Comparison of ENCODE assay signal across 18 cellular contexts in the genomic region with DNA sequence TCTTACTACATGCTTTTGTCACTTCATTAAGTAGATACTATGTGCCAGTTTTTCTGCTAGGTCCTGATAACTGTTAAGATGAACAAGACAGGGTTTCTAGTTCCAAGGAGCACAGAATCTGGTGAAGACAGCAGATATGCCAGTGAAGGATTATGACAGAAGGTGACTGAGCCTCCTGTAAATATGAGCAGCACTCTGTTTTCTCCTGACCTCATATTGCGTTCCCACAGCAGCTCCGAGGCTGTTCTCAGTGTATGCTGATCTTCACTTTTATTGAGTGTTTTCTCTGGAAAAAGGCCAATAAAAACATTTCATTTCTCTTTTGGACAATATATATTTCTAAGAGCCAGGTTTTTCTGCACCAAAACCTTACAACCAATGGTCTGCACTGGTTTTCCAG. TPM values are rescaled to one million over a fixed set of nuclear protein-coding genes. Genes with fewer than 3 reads are reported as not detected.
DNase-seq lines count a peak whose midpoint lies in the region; TF ChIP-seq lines count a peak whose summit lies in the region.
"Had no signal": no experiment of that assay in that cellular context is flagged by ENCODE, and none has a peak within 500 bp of the region (broad histone marks: within the 10 kb centered on the region; RNA-seq: fewer than 3 reads in every experiment).

No MANE protein-coding gene starts in this region.

- H3K36me3 ChIP-seq in osteoblast (ENCODE audit: insufficient read depth, low read length) = no peaks in the 10 kb centered on the region

- H3K14ac ChIP-seq in H9 (ENCODE audit: insufficient read depth, low read length) = no peak overlapping the region

- H2BK5ac ChIP-seq in H9 (ENCODE audit: insufficient read length, low read length) = no peak overlapping the region

- H4K91ac ChIP-seq in H9 (ENCODE audit: insufficient read length, low read depth, low read length) = no peak overlapping the region

- H3K27ac ChIP-seq in osteoblast (ENCODE audit: low read depth, low read length) (no peak overlapping the region), H9 (ENCODE audit: insufficient read length, low read depth, low read length) (no peak overlapping the region)

- TF ChIP-seq CTCF in LNCaP clone FGC (IDR thresholded peaks at IDR 0.05; ENCODE audit: control insufficient read depth, extremely low read depth, insufficient read depth) (no peak), astrocyte of the spinal cord (IDR thresholded peaks at IDR 0.05; ENCODE audit: low read depth, low read length) (no peak), fibroblast of pulmonary artery (IDR thresholded peaks at IDR 0.05; ENCODE audit: low read length, missing control alignments) (no peak), osteoblast (IDR thresholded peaks at IDR 0.05; ENCODE audit: extremely low read depth, low read depth, low read length) (no peak), endothelial cell (IDR thresholded peaks at IDR 0.05; ENCODE audit: unreplicated experiment) (no peak), H9 (conservative IDR thresholded peaks at IDR 0.05) (no peak)

- no peak overlapping the region for H2BK15ac ChIP-seq in H9 (ENCODE audit: low read depth, low read length)

- H3K4me2 ChIP-seq in osteoblast (ENCODE audit: insufficient read depth, low read length) = no peak overlapping the region
- no peak overlapping the region for H3K4me2 ChIP-seq in H9 (ENCODE audit: insufficient read depth, insufficient read length, low read length)

- no peaks in the 10 kb centered on the region for H3K79me1 ChIP-seq in H9 (ENCODE audit: insufficient read depth, low read depth, low read length, poor library complexity, severe bottlenecking)

- H3K4me3 ChIP-seq in LNCaP clone FGC (ENCODE audit: low read depth, low read length) (no peak overlapping the region), astrocyte of the spinal cord (ENCODE audit: low read depth, low read length) (no peak overlapping the region), fibroblast of pulmonary artery (replicated peaks; ENCODE audit: low read depth, low read length) (no peak overlapping the region), osteoblast (ENCODE audit: insufficient read depth, low read length) (no peak overlapping the region)

- H2AK5ac ChIP-seq in H9 (ENCODE audit: insufficient read length, low read length) = no peak overlapping the region

- no CpG with 5 or more reads among the region's 2 CpGs for WGBS in H9 (ENCODE audit: extremely low coverage, insufficient read length, low lambda C conversion rate)

- H4K20me1 ChIP-seq in osteoblast (ENCODE audit: insufficient read depth, low read length) = no peaks in the 10 kb centered on the region
- H4K20me1 ChIP-seq in H9 (ENCODE audit: control insufficient read depth, insufficient read depth, insufficient read length) = no peaks in the 10 kb centered on the region

- no peak overlapping the region for H2BK12ac ChIP-seq in H9 (ENCODE audit: insufficient read length, low read depth, low read length)

- no peak overlapping the region for H3K9ac ChIP-seq in H9 (ENCODE audit: extremely low read depth, insufficient read length, low read length)

- no peak overlapping the region for H3K56ac ChIP-seq in H9 (ENCODE audit: insufficient read length, low read depth, low read length)

- no peaks in the 10 kb centered on the region for H3K4me1 Mint-ChIP-seq in endothelial cell (ENCODE audit: unreplicated experiment)
- H3K4me1 Mint-ChIP-seq in H9 = no peaks in the 10 kb centered on the region

- no peak overlapping the region for H3K18ac ChIP-seq in H9 (ENCODE audit: insufficient read length, low read depth, low read length)

- no peaks in the 10 kb centered on the region for H3K23me2 ChIP-seq in H9 (ENCODE audit: insufficient read length, low read depth, low read length, poor library complexity, severe bottlenecking)

- DNase-seq in LNCaP clone FGC (ENCODE audit: low read depth) = peak; percentile 10
- peak; percentile 25 for DNase-seq in astrocyte of the spinal cord (ENCODE audit: low read depth, low spot score)
- peak; percentile 3 for DNase-seq in fibroblast of pulmonary artery (ENCODE audit: low read depth)
- peak; percentile 38 for DNase-seq in osteoblast (ENCODE audit: insufficient read length, low spot score, missing footprints)
- no peak for DNase-seq in endothelial cell (ENCODE audit: low spot score)
- DNase-seq in HT-29 (ENCODE audit: low spot score) = no peak
- DNase-seq in H9 = no peak
- DNase-seq: ACHN; COR-L47; HFFc6; NCI-H1105; NCI-H1694; NCI-H2107; NCI-H526 treated with DMSO at 0.1 percent for 48 hours; NK-92 treated with Interleukin-12 subunit alpha and Interleukin-12 subunit beta, amount 100 ng/mL, for 24 hours; RPMI8226; SIG-M5 had no signal

- H3K4me1 ChIP-seq in osteoblast (ENCODE audit: insufficient read depth, low read length) (no peaks in the 10 kb centered on the region), H9 (ENCODE audit: insufficient read depth, low read length) (no peaks in the 10 kb centered on the region)

- H3K9me3 ChIP-seq in osteoblast (ENCODE audit: low read depth, low read length) (no peaks in the 10 kb centered on the region), H9 (ENCODE audit: control insufficient read depth, low read depth, low read length) (no peaks in the 10 kb centered on the region)

- H3K27me3 ChIP-seq in osteoblast (ENCODE audit: insufficient read depth, low read length) (peaks cover 2% of the 10 kb centered on the region), H9 (ENCODE audit: insufficient read depth, low read length) (no peaks in the 10 kb centered on the region)

- no peak overlapping the region for H3K4ac ChIP-seq in H9 (ENCODE audit: low read depth, low read length)

- no peak overlapping the region for H3K27ac Mint-ChIP-seq in endothelial cell (ENCODE audit: unreplicated experiment)
- no peak overlapping the region for H3K27ac Mint-ChIP-seq in H9
- H3K27ac Mint-ChIP-seq: HFFc6 had no signal

- in situ Hi-C loops in astrocyte of the spinal cord (cut with HindIII; ENCODE audit: low sequenced_read_pairs) = no loop called here

- H2BK20ac ChIP-seq in H9 (ENCODE audit: low read depth, low read length, poor library complexity, severe bottlenecking) = no peak overlapping the region

- no peak overlapping the region for H4K5ac ChIP-seq in H9 (ENCODE audit: insufficient read length, low read depth, low read length)

- H3K36me3 Mint-ChIP-seq in endothelial cell (ENCODE audit: low read depth, unreplicated experiment) = no peaks in the 10 kb centered on the region
- H3K36me3 Mint-ChIP-seq in H9 (ENCODE audit: insufficient read depth in 1 of 3, low read depth in 3 of 3) = no peaks in the 10 kb centered on the region

- no peak overlapping the region for H2AFZ ChIP-seq in osteoblast (ENCODE audit: low read length)
- no peak overlapping the region for H2AFZ ChIP-seq in H9 (ENCODE audit: low read length)

- H3K23ac ChIP-seq in H9 (ENCODE audit: insufficient read length, low read depth, low read length) = no peak overlapping the region

- no peaks in the 10 kb centered on the region for H3K79me2 ChIP-seq in osteoblast (ENCODE audit: insufficient read depth, low read length)
- H3K79me2 ChIP-seq in H9 (ENCODE audit: insufficient read depth, low read length) = no peaks in the 10 kb centered on the region

- no peak overlapping the region for H3K4me3 Mint-ChIP-seq in endothelial cell (ENCODE audit: unreplicated experiment)
- no peak overlapping the region for H3K4me3 Mint-ChIP-seq in H9
- H3K4me3 Mint-ChIP-seq: HFFc6 had no signal

- H3K9me3 Mint-ChIP-seq in endothelial cell (ENCODE audit: unreplicated experiment) = no peaks in the 10 kb centered on the region
- no peaks in the 10 kb centered on the region for H3K9me3 Mint-ChIP-seq in H9
- H3K9me3 Mint-ChIP-seq: HFFc6 had no signal

- no peak overlapping the region for H2BK120ac ChIP-seq in H9 (ENCODE audit: low read depth, low read length, poor library complexity, severe bottlenecking)

- no peak overlapping the region for H3T11ph ChIP-seq in H9 (ENCODE audit: low read length)

- H4K8ac ChIP-seq in H9 (replicated peaks; ENCODE audit: insufficient read length, low read depth, low read length) = no peak overlapping the region

- H3K27me3 Mint-ChIP-seq in endothelial cell (ENCODE audit: unreplicated experiment) (no peaks in the 10 kb centered on the region), H9 (ENCODE audit: low read depth) (peaks cover 4% of the 10 kb centered on the region; the same call in 1 of the 2 replicates)

RNA-seq across cellular contexts. Expression of a gene that starts 45.9 kb away (rescaled TPM):
- not detected in 2 replicates for total RNA-seq in osteoblast
- total RNA-seq in endothelial cell (ENCODE audit: unreplicated experiment) = not detected
- not detected in 2 replicates for total RNA-seq in HT-29 (2014; rRNA removed; shearing (Covaris generic))
- total RNA-seq in H9 (2021) = 0.07 TPM in 1 of 2 replicates, not detected in the other
- total RNA-seq: HFFc6, OCI-LY7 had no signal

Comparison
In these comparisons a context has a peak if more than half of its experiments do, and no peak if none do; other contexts are left out.
1. DNase-seq: peak in LNCaP clone FGC (single experiment), astrocyte of the spinal cord (single experiment), fibroblast of pulmonary artery (single experiment) and osteoblast (single experiment); none in endothelial cell (single experiment), HT-29 (single experiment) and H9 (single experiment).